Comparison of ENCODE assay signal across 6 cellular contexts in genomic region chr2:214601852-214602251, GRCh38.
"Had no signal": no experiment of that assay in that cellular context is flagged by ENCODE, and none has a peak within 500 bp of the region (broad histone marks: within the 10 kb centered on the region; RNA-seq: fewer than 3 reads in every experiment).

No MANE protein-coding gene starts in this region.

- H3K27ac ChIP-seq: HL-60 had no signal

- H3K4me3 ChIP-seq: K562 had no signal

- ATAC-seq: HepG2, K562 had no signal

- DNase-seq: KBM-7, KG1 had no signal

- FAIRE-seq: HepG2, HTR-8/SVneo, K562 had no signal
